In the genomic region with DNA sequence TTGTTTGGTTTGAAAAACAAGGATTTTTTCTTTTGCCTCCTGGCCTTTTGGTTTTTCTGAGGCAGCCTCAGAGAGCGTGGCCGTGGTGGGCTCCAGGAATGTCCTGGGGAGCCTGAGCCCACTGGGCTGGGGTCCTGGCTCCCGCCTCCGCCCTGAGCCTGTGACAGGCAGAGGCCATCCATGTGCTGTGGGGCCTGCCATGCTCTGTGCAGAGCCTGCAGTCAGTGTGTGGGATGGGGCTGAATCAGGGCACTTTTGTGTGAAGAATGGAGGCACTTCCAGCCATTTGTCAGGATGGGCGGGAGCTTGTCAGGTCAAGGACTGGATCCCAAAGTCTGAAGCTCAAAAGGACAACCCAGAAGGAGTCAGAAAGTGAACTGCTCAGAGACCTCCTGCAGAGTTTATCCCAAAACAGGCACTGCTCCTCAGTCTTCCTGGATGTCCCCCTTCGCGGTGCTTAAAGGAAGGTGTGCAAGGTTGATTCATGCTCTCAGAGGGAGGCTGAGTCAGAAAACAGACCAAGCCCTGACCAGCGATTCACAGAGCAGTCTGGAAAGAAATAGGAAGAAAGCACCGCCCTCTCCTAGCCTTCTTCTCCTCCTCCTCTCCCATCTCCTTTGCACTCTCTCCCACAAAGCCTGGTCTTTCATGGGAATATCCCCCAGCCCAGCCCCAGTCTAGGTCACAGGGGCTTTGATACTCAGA, we compare ENCODE assay signal across 16 cellular contexts. TPM values are rescaled to one million over a fixed set of nuclear protein-coding genes. Genes with fewer than 3 reads are reported as not detected.
DNase-seq lines count a peak whose midpoint lies in the region; ATAC-seq, FAIRE-seq and TF ChIP-seq lines count a peak whose summit lies in the region.
"Had no signal": no experiment of that assay in that cellular context is flagged by ENCODE, and none has a peak within 500 bp of the region (broad histone marks: within the 10 kb centered on the region; RNA-seq: fewer than 3 reads in every experiment).

No MANE protein-coding gene starts in this region.

- peak overlapping the region; percentile 13 for H4K91ac ChIP-seq in neuronal stem cell (ENCODE audit: low read depth, low read length, poor library complexity)

- no peak overlapping the region for H3K18ac ChIP-seq in neuronal stem cell (ENCODE audit: low read length)

- H3K27me3 ChIP-seq in RWPE2 (ENCODE audit: insufficient read depth, poor library complexity, severe bottlenecking) (no peaks in the 10 kb centered on the region), neuronal stem cell (ENCODE audit: control insufficient read depth in 3 of 3, insufficient read depth in 3 of 3, low read depth in 1 of 3, low read length in 3 of 3) (no peaks in the 10 kb centered on the region), pancreas (no peaks in the 10 kb centered on the region)
- H3K27me3 ChIP-seq: esophagus muscularis mucosa, Peyer's patch had no signal

- H3K27ac ChIP-seq in RWPE2 (ENCODE audit: poor library complexity, severe bottlenecking) (no peak overlapping the region), neuronal stem cell (replicated peaks; ENCODE audit: low read length) (peak overlapping the region; percentile 13), pancreas (no peak overlapping the region)
- H3K27ac ChIP-seq: esophagus muscularis mucosa, Peyer's patch had no signal

- H2BK5ac ChIP-seq in neuronal stem cell (ENCODE audit: low read length), result peak overlapping the region; percentile 40

- no peak overlapping the region for H2BK15ac ChIP-seq in neuronal stem cell (ENCODE audit: low read length)

- TF ChIP-seq CTCF in RWPE2 (IDR thresholded peaks at IDR 0.05; ENCODE audit: poor library complexity, severe bottlenecking), result no peak
- no peak for TF ChIP-seq CTCF in epithelial cell of esophagus (IDR thresholded peaks at IDR 0.05; ENCODE audit: insufficient read depth, low read depth, low read length, missing control alignments)
- no peak for TF ChIP-seq CTCF in pancreas (IDR thresholded peaks at IDR 0.05)

- H3K4me3 ChIP-seq in RWPE2 (ENCODE audit: severe bottlenecking) (no peak overlapping the region), epithelial cell of esophagus (ENCODE audit: low read length) (no peak overlapping the region), neuronal stem cell (ENCODE audit: low read length in 2 of 2) (no peak overlapping the region), pancreas (no peak overlapping the region)
- H3K4me3 ChIP-seq: esophagus muscularis mucosa, Peyer's patch had no signal

- no peak overlapping the region for H3K4ac ChIP-seq in neuronal stem cell (ENCODE audit: low read length)

- no peak overlapping the region for H2AFZ ChIP-seq in neuronal stem cell (ENCODE audit: low read length)

- DNase-seq in ELF-1 (ENCODE audit: low read depth, low spot score) (peak; percentile 57), RWPE2 (ENCODE audit: low spot score) (no peak), epithelial cell of esophagus (ENCODE audit: low read depth) (peak; percentile 82), neuronal stem cell (ENCODE audit: low spot score) (no peak), pancreas (no peak), NCI-H526 treated with DMSO at 0.1 percent for 48 hours (lab: John Stamatoyannopoulos, UW) (no peak), hypothalamus (lab: John Stamatoyannopoulos, UW) (no peak)
- DNase-seq: activated naive CD8-positive, alpha-beta T cell treated with anti-CD3 and anti-CD28 coated beads, Interleukin-2, amount 50 U/mL, for 24 hours; naive thymus-derived CD4-positive, alpha-beta T cell; NCI-H1930; NCI-H524 treated with DMSO at 0.1 percent for 48 hours; Peyer's patch; T-helper 1 cell had no signal

- H4K8ac ChIP-seq in neuronal stem cell (ENCODE audit: low read depth, low read length), result no peak overlapping the region

- H3K9ac ChIP-seq in neuronal stem cell (ENCODE audit: low read depth, low read length, poor library complexity), result no peak overlapping the region

- H3K4me1 ChIP-seq in RWPE2 (ENCODE audit: insufficient read depth, poor library complexity, severe bottlenecking) (peaks cover 15% of the 10 kb centered on the region), neuronal stem cell (ENCODE audit: control insufficient read depth in 2 of 2, insufficient read depth in 1 of 2, low read depth in 1 of 2, low read length in 2 of 2) (peaks cover 26 to 36% of the 10 kb centered on the region in 2 donors), pancreas (no peaks in the 10 kb centered on the region)

- H2BK120ac ChIP-seq in neuronal stem cell (ENCODE audit: low read depth, low read length), result no peak overlapping the region

- FAIRE-seq in pancreas (lab: Jason Lieb, UNC), result no peak
- FAIRE-seq: G401.6 had no signal

- H3K36me3 ChIP-seq in RWPE2 (ENCODE audit: low read depth), result no peaks in the 10 kb centered on the region
- H3K36me3 ChIP-seq in neuronal stem cell (replicated peaks in 1 of 2; ENCODE audit: control insufficient read depth in 2 of 2, insufficient read depth in 2 of 2, low read length in 2 of 2), result peaks cover 0 to 33% of the 10 kb centered on the region in 2 donors
- H3K36me3 ChIP-seq in pancreas, result no peaks in the 10 kb centered on the region

- no peaks in the 10 kb centered on the region for H3K79me1 ChIP-seq in neuronal stem cell (ENCODE audit: low read depth, low read length)

- H2AK5ac ChIP-seq in neuronal stem cell (ENCODE audit: low read depth, low read length), result no peak overlapping the region

- H3K4me2 ChIP-seq in neuronal stem cell (ENCODE audit: insufficient read depth, low read length, poor library complexity, severe bottlenecking), result no peak overlapping the region

- peak overlapping the region; percentile 60 for H3K14ac ChIP-seq in neuronal stem cell (ENCODE audit: low read length)

- ATAC-seq in RWPE2 (ENCODE audit: low read depth) (peak; percentile 86), pancreas (no peak), GM21423 (IDR thresholded peaks at IDR 0.05; ENCODE audit: unreplicated experiment) (no peak)
- ATAC-seq: activated naive CD8-positive, alpha-beta T cell treated with anti-CD3 and anti-CD28 coated beads, Interleukin-2, amount 50 U/mL, for 24 hours; naive thymus-derived CD4-positive, alpha-beta T cell had no signal

- no peak overlapping the region for H2BK12ac ChIP-seq in neuronal stem cell (ENCODE audit: low read length)

- intact Hi-C loops in pancreas (cut with DNase I), result no loop called here

- H3K9me3 ChIP-seq in RWPE2 (ENCODE audit: severe bottlenecking), result no peaks in the 10 kb centered on the region
- no peaks in the 10 kb centered on the region for H3K9me3 ChIP-seq in neuronal stem cell (replicated peaks in 1 of 2; ENCODE audit: control insufficient read depth in 2 of 2, insufficient read depth in 1 of 2, low read depth in 1 of 2, low read length in 2 of 2)
- H3K9me3 ChIP-seq in pancreas, result no peaks in the 10 kb centered on the region
- H3K9me3 ChIP-seq: esophagus muscularis mucosa, Peyer's patch had no signal

- no CpG with 5 or more reads among the region's 9 CpGs for WGBS in neuronal stem cell (ENCODE audit: extremely low coverage in 2 of 2, insufficient read length in 2 of 2, insufficient replicate concordance in 1 of 2), 2 donors
- 90 to 93% methylated on average over 9 of the region's 9 CpGs for WGBS in pancreas, 2 donors

- peak overlapping the region; percentile 21 for H3K23ac ChIP-seq in neuronal stem cell (ENCODE audit: low read depth, low read length, poor library complexity)

RNA-seq across cellular contexts. Expression of a gene that starts 53.2 kb away (rescaled TPM):
- polyA plus RNA-seq in neuronal stem cell (2013, experiment 1 of 2), result 17.1 TPM
- polyA plus RNA-seq in neuronal stem cell (2013, experiment 2 of 2), result 17.0 TPM
- total RNA-seq in pancreas, result 1 to 10 TPM; 2.6 to 6.7 (median 4.2) TPM
- polyA plus RNA-seq in pancreas, result 1 to 10 TPM; 2.7 to 2.9 TPM

Comparison
In these comparisons a context has a peak if more than half of its experiments do, and no peak if none do; other contexts are left out.
1. DNase-seq: peak in ELF-1 (single experiment) and epithelial cell of esophagus (single experiment); none in RWPE2 (single experiment), neuronal stem cell (single experiment), pancreas (0 of 6), NCI-H526 treated with DMSO at 0.1 percent for 48 hours (single experiment) and hypothalamus (0 of 51).